ENCODE assay signal across 29 cellular contexts in the genomic region with DNA sequence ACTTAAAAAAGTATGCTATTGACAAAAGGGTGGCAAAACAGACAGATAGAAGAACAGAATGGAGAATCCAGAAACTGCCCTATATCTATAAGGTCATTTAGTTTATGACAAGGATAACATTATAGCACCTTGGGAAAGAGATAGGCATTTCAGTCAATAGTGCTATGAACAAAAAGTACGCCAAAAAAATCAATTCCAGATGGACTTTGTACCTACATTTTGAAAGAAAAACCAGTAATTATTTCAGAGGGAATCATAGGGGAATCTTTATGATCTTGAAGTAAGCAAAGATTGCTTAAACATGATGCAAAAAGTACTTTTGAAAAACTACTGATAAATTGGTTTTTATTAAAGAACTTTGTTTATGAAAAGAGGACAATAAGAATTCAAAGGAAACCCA.
"Had no signal": no experiment of that assay in that cellular context is flagged by ENCODE, and none has a peak within 500 bp of the region (broad histone marks: within the 10 kb centered on the region; RNA-seq: fewer than 3 reads in every experiment).

No MANE protein-coding gene starts in this region.

- H3K36me3 Mint-ChIP-seq: stimulated activated effector memory CD8-positive, alpha-beta T cell treated with anti-CD3 and anti-CD28 coated beads, Interleukin-12 subunit alpha, Interleukin-12 subunit beta, amount 100 ng/mL, for 72 hours; type B pancreatic cell had no signal

- H3K36me3 ChIP-seq: stomach, suprapubic skin, thoracic aorta, thyroid gland, tibial artery, tibial nerve, transverse colon, upper lobe of left lung, upper lobe of right lung, uterus, vagina had no signal

- H3K27ac Mint-ChIP-seq: stimulated activated effector memory CD8-positive, alpha-beta T cell treated with anti-CD3 and anti-CD28 coated beads, Interleukin-12 subunit alpha, Interleukin-12 subunit beta, amount 100 ng/mL, for 72 hours; stimulated activated memory B cell treated with anti-CD40 and anti-IgM and Interleukin-4, amounts not matched to agents 10 μg/mL and 1 μg/mL and 100 μg/mL, for 72 hours; stimulated activated naive B cell treated with anti-CD40 and anti-IgM and Interleukin-4, amounts not matched to agents 10 μg/mL and 1 μg/mL and 100 μg/mL, for 72 hours; stimulated activated naive CD8-positive, alpha-beta T cell treated with anti-CD3 and anti-CD28 coated beads, Interleukin-15, amount 100 ng/mL, for 72 hours; stimulated activated naive CD8-positive, alpha-beta T cell treated with anti-CD3 and anti-CD28 coated beads, Interleukin-15, Interleukin-2, amounts not matched to agents 100 ng/mL and 50 ng/mL, for 24 hours; type B pancreatic cell had no signal

- H3K27ac ChIP-seq: stomach, suprapubic skin, testis, thoracic aorta, thyroid gland, tibial artery, tibial nerve, transverse colon, upper lobe of left lung, upper lobe of right lung, uterus, vagina had no signal

- FAIRE-seq: urothelium cell line had no signal

- H3K4me1 Mint-ChIP-seq: stimulated activated effector memory CD8-positive, alpha-beta T cell treated with anti-CD3 and anti-CD28 coated beads, Interleukin-12 subunit alpha, Interleukin-12 subunit beta, amount 100 ng/mL, for 72 hours; stimulated activated naive CD8-positive, alpha-beta T cell treated with anti-CD3 and anti-CD28 coated beads, Interleukin-15, amount 100 ng/mL, for 72 hours had no signal

- H3K9me3 Mint-ChIP-seq: type B pancreatic cell had no signal

- H3K27me3 ChIP-seq: stomach, suprapubic skin, testis, thyroid gland, tibial artery, tibial nerve, transverse colon, upper lobe of left lung, upper lobe of right lung, uterus, vagina had no signal

- H3K4me3 Mint-ChIP-seq: stimulated activated effector memory CD8-positive, alpha-beta T cell treated with anti-CD3 and anti-CD28 coated beads, Interleukin-12 subunit alpha, Interleukin-12 subunit beta, amount 100 ng/mL, for 72 hours; stimulated activated memory B cell treated with anti-CD40 and anti-IgM and Interleukin-4, amounts not matched to agents 10 μg/mL and 1 μg/mL and 100 μg/mL, for 72 hours; stimulated activated naive B cell treated with anti-CD40 and anti-IgM and Interleukin-4, amounts not matched to agents 10 μg/mL and 1 μg/mL and 100 μg/mL, for 72 hours; stimulated activated naive CD8-positive, alpha-beta T cell treated with anti-CD3 and anti-CD28 coated beads, Interleukin-15, amount 100 ng/mL, for 72 hours; stimulated activated naive CD8-positive, alpha-beta T cell treated with anti-CD3 and anti-CD28 coated beads, Interleukin-15, Interleukin-2, amounts not matched to agents 100 ng/mL and 50 ng/mL, for 24 hours; type B pancreatic cell had no signal

- DNase-seq: stimulated activated CD4-positive, alpha-beta T cell treated with anti-CD3 and anti-CD28 coated beads, Interleukin-2, amount 100 ng/mL, for 48 hours; stimulated activated CD4-positive, alpha-beta T cell treated with anti-CD3 and anti-CD28 coated beads, Interleukin-4, amount 100 ng/mL, for 1 hour; stimulated activated CD4-positive, alpha-beta T cell treated with anti-CD3 and anti-CD28 coated beads, Interleukin-4, amount 100 ng/mL, for 24 hours; stimulated activated CD4-positive, alpha-beta T cell treated with anti-CD3 and anti-CD28 coated beads, Interleukin-4, amount 100 ng/mL, for 4 hours; stimulated activated CD8-positive, alpha-beta memory T cell treated with anti-CD3 and anti-CD28 coated beads, Interleukin-4, amount 100 ng/mL, for 48 hours; stimulated activated naive B cell treated with anti-CD40 and anti-IgM and Interleukin-4, amounts not matched to agents 10 μg/mL and 1 μg/mL and 100 μg/mL, for 72 hours; stimulated activated naive CD4-positive, alpha-beta T cell; stimulated activated naive CD4-positive, alpha-beta T cell treated with Interleukin-2 at 50 U/mL for 16 hours; stimulated activated naive CD8-positive, alpha-beta T cell treated with anti-CD3 and anti-CD28 coated beads, Interleukin-15, amount 100 ng/mL, for 72 hours; stimulated activated naive CD8-positive, alpha-beta T cell treated with anti-CD3 and anti-CD28 coated beads, Interleukin-15, Interleukin-2, amounts not matched to agents 100 U/mL and 50 U/mL, for 24 hours; stomach; substantia nigra; testis; thyroid gland; tibial artery; transverse colon; trophoblast cell; upper lobe of left lung; upper lobe of right lung; uterus had no signal

- ATAC-seq: stimulated activated effector memory CD8-positive, alpha-beta T cell treated with anti-CD3 and anti-CD28 coated beads, Interleukin-12 subunit alpha, Interleukin-12 subunit beta, amount 100 ng/mL, for 72 hours; stimulated activated memory B cell treated with anti-CD40 and anti-IgM and Interleukin-4, amounts not matched to agents 10 μg/mL and 1 μg/mL and 100 μg/mL, for 72 hours; stimulated activated naive B cell treated with anti-CD40 and anti-IgM and Interleukin-4, amounts not matched to agents 10 μg/mL and 1 μg/mL and 100 μg/mL, for 72 hours; stimulated activated naive CD8-positive, alpha-beta T cell treated with anti-CD3 and anti-CD28 coated beads, Interleukin-15, amount 100 ng/mL, for 72 hours; stimulated activated naive CD8-positive, alpha-beta T cell treated with anti-CD3 and anti-CD28 coated beads, Interleukin-15, Interleukin-2, amounts not matched to agents 100 U/mL and 50 U/mL, for 24 hours; upper lobe of right lung had no signal

- H3K4me3 ChIP-seq: stomach, suprapubic skin, testis, thoracic aorta, thyroid gland, tibial artery, tibial nerve, transverse colon, upper lobe of left lung, upper lobe of right lung, uterus, vagina had no signal

- H3K4me1 ChIP-seq: stomach, suprapubic skin, testis, tibial nerve, transverse colon, upper lobe of left lung, upper lobe of right lung, uterus, vagina had no signal

- H3K27me3 Mint-ChIP-seq: stimulated activated memory B cell treated with anti-CD40 and anti-IgM and Interleukin-4, amounts not matched to agents 10 μg/mL and 1 μg/mL and 100 μg/mL, for 72 hours; type B pancreatic cell had no signal

- H3K9me3 ChIP-seq: stomach, suprapubic skin, testis, thoracic aorta, thyroid gland, tibial artery, transverse colon, upper lobe of left lung, upper lobe of right lung, vagina had no signal
